Comparison of ENCODE assay signal across 9 cellular contexts in genomic region chr15:75649848-75650247, GRCh38. TPM values are rescaled to one million over a fixed set of nuclear protein-coding genes. Genes with fewer than 3 reads are reported as not detected.
DNase-seq lines count a peak whose midpoint lies in the region; ATAC-seq, FAIRE-seq and TF ChIP-seq lines count a peak whose summit lies in the region.
"Had no signal": no experiment of that assay in that cellular context is flagged by ENCODE, and none has a peak within 500 bp of the region (broad histone marks: within the 10 kb centered on the region; RNA-seq: fewer than 3 reads in every experiment).

No MANE protein-coding gene starts in this region.

- no peak for FAIRE-seq in pancreas (lab: Jason Lieb, UNC)

- no peak for ATAC-seq in RWPE2 (ENCODE audit: low read depth)
- no peak for ATAC-seq in pancreas
- no peak for ATAC-seq in HG03097 (IDR thresholded peaks at IDR 0.05; ENCODE audit: low FRiP score, unreplicated experiment)

- DNase-seq in RWPE2 (ENCODE audit: low spot score), result no peak
- no peak for DNase-seq in esophagus squamous epithelium (lab: John Stamatoyannopoulos, UW)
- no peak for DNase-seq in pancreas
- no peak for DNase-seq in COR-L47 (lab: John Stamatoyannopoulos, UW)
- no peak for DNase-seq in NCI-H2171 treated with DMSO at 0.1 percent for 48 hours (lab: John Stamatoyannopoulos, UW)
- DNase-seq in NCI-H1092 treated with DMSO at 0.1 percent for 48 hours (lab: John Stamatoyannopoulos, UW), result no peak

- intact Hi-C loops in esophagus squamous epithelium (cut with DNase I), result no loop called here
- intact Hi-C loops in pancreas (cut with DNase I), result no loop called here

- WGBS in esophagus squamous epithelium, 2 donors, result 92 to 94% methylated on average over 3 to 15 of the region's 18 CpGs
- WGBS in pancreas, 2 donors, result 70 to 84% methylated on average over 18 of the region's 18 CpGs

- H3K9me3 ChIP-seq in BLaER1 treated with 17β-estradiol and CSF1 and Interleukin-3, amounts not matched to agents 10 nM and 100 nM (replicated peaks in 1 of 11), result no peaks in the 10 kb centered on the region
- H3K9me3 ChIP-seq in RWPE2 (ENCODE audit: severe bottlenecking) (no peaks in the 10 kb centered on the region), esophagus squamous epithelium (no peaks in the 10 kb centered on the region), pancreas (no peaks in the 10 kb centered on the region)
- H3K9me3 ChIP-seq: prostate gland had no signal

- H4K20me1 ChIP-seq in BLaER1 treated with 17β-estradiol and CSF1 and Interleukin-3, amounts not matched to agents 10 nM and 100 nM, result peaks cover 14 to 61% (median 37%) of the 10 kb centered on the region in 11 experiments; a peak in 21 of 22 replicates

- peaks cover 0 to 19% (median 0%) of the 10 kb centered on the region in 11 experiments; a peak in 6 of 22 replicates for H3K36me3 ChIP-seq in BLaER1 treated with 17β-estradiol and CSF1 and Interleukin-3, amounts not matched to agents 10 nM and 100 nM
- H3K36me3 ChIP-seq in RWPE2 (ENCODE audit: low read depth) (peaks cover 48% of the 10 kb centered on the region), esophagus squamous epithelium (peaks cover 0 to 22% (median 0%) of the 10 kb centered on the region in 3 donors), pancreas (no peaks in the 10 kb centered on the region)
- H3K36me3 ChIP-seq: prostate gland had no signal

- no peaks in the 10 kb centered on the region for H3K27me3 ChIP-seq in BLaER1 treated with 17β-estradiol and CSF1 and Interleukin-3, amounts not matched to agents 10 nM and 100 nM
- H3K27me3 ChIP-seq in RWPE2 (ENCODE audit: insufficient read depth, poor library complexity, severe bottlenecking) (no peaks in the 10 kb centered on the region), esophagus squamous epithelium (no peaks in the 10 kb centered on the region), pancreas (no peaks in the 10 kb centered on the region)

- peak overlapping the region in 4 of 11 experiments; percentile 48 to 70 (median 60); a peak in 6 of 22 replicates for H3K9ac ChIP-seq in BLaER1 treated with 17β-estradiol and CSF1 and Interleukin-3, amounts not matched to agents 10 nM and 100 nM

- H3K4me2 ChIP-seq in BLaER1 treated with 17β-estradiol and CSF1 and Interleukin-3, amounts not matched to agents 10 nM and 100 nM, result peak overlapping the region; percentile 82 to 98 (median 92)

- peaks cover 68 to 80% (median 76%) of the 10 kb centered on the region in 10 experiments for H3K4me1 ChIP-seq in BLaER1 treated with 17β-estradiol and CSF1 and Interleukin-3, amounts not matched to agents 10 nM and 100 nM
- peaks cover 35% of the 10 kb centered on the region for H3K4me1 ChIP-seq in RWPE2 (ENCODE audit: insufficient read depth, poor library complexity, severe bottlenecking)
- peaks cover 68 to 84% (median 74%) of the 10 kb centered on the region in 3 donors for H3K4me1 ChIP-seq in esophagus squamous epithelium
- peaks cover 12 to 60% (median 25%) of the 10 kb centered on the region in 3 donors for H3K4me1 ChIP-seq in pancreas

- no peak overlapping the region for H3K27ac ChIP-seq in BLaER1 treated with 17β-estradiol and CSF1 and Interleukin-3, amounts not matched to agents 10 nM and 100 nM
- H3K27ac ChIP-seq in RWPE2 (ENCODE audit: poor library complexity, severe bottlenecking) (peak overlapping the region; percentile 81), esophagus squamous epithelium (peak overlapping the region in 2 of 4 donors; percentile 96 to 99), pancreas (no peak overlapping the region)

- peak overlapping the region in 6 of 10 experiments; percentile 6 to 50 (median 35); a peak in 6 of 20 replicates for H3K4me3 ChIP-seq in BLaER1 treated with 17β-estradiol and CSF1 and Interleukin-3, amounts not matched to agents 10 nM and 100 nM
- H3K4me3 ChIP-seq in RWPE2 (ENCODE audit: severe bottlenecking), result peak overlapping the region; percentile 15
- H3K4me3 ChIP-seq in esophagus squamous epithelium, result peak overlapping the region; percentile 12 to 97 (median 84)
- H3K4me3 ChIP-seq in pancreas, result peak overlapping the region in 3 of 4 donors; percentile 60 to 87 (median 78)

- no peak for TF ChIP-seq POLR2A in esophagus squamous epithelium (IDR thresholded peaks at IDR 0.05)

- TF ChIP-seq CTCF in RWPE2 (IDR thresholded peaks at IDR 0.05; ENCODE audit: poor library complexity, severe bottlenecking), result no peak
- TF ChIP-seq CTCF in esophagus squamous epithelium (IDR thresholded peaks at IDR 0.05), result no peak
- TF ChIP-seq CTCF in pancreas (IDR thresholded peaks at IDR 0.05), result no peak

RNA-seq across cellular contexts. Expression of gene SNX33, which starts 2.1 kb away (rescaled TPM):
- 10 to 100 TPM; 20.3 to 36.4 (median 25.9) TPM for total RNA-seq in esophagus squamous epithelium
- total RNA-seq in pancreas, result 10 to 100 TPM; 12.8 to 24.1 (median 14.6) TPM
- 10 to 100 TPM in 1 of 2 donors, 1 to 10 TPM in 1; 9.8 to 13.2 TPM for polyA plus RNA-seq in pancreas

RNA-seq across cellular contexts. Expression of gene IMP3, which starts 9.8 kb away (rescaled TPM):
- total RNA-seq in esophagus squamous epithelium (100 to 1,000 TPM; 129 to 173 (median 140) TPM), pancreas (10 to 100 TPM; 18.7 to 34.8 (median 29.2) TPM)
- polyA plus RNA-seq in pancreas, result 10 to 100 TPM; 28.4 to 39.6 TPM

RNA-seq across cellular contexts. Expression of gene SNUPN, which starts 24.3 kb away (rescaled TPM):
- total RNA-seq in esophagus squamous epithelium (10 to 100 TPM in 3 of 4 donors, 1 to 10 TPM in 1; 8.7 to 19.1 (median 13.5) TPM), pancreas (10 to 100 TPM in 1 of 6 donors, 1 to 10 TPM in 5; 5.1 to 11.3 (median 6.4) TPM)
- polyA plus RNA-seq in pancreas, result 10 to 100 TPM in 1 of 2 donors, 1 to 10 TPM in 1; 8.7 to 13.1 TPM

Comparison
In these comparisons a context has a peak if more than half of its experiments do, and no peak if none do; other contexts are left out.
1. H3K4me3 ChIP-seq: peak in every context shown above with its lines; median percentile 84 in esophagus squamous epithelium; 78 in pancreas; 35 in BLaER1 treated with 17β-estradiol and CSF1 and Interleukin-3, amounts not matched to agents 10 nM and 100 nM; 15 in RWPE2.